9 cellular contexts compared by ENCODE assay signal in the genomic region with DNA sequence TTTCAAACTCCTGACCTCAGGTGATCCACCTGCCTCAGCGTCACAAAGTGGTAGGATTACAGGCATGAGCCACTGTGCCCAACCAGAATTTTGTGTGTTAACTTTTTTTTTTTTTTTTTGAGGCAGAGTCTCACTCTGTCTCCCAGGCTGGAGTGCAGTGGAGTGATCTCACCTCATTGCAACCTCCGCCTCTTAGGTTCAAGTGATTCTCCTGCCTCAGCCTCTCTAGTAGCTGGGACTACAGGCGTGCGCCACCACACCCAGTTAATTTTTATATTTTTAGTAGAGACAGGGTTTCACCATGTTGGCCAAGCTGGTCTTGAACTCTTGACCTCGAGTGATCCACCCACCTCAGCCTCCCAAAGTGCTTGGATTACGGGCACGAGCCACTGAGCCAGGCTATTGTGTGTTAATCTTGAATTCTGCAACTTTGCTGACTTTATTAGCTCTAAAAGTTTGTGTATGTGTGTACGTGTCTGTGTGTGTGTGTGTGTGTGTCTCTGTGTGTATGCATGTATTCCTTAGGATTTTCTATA. TPM values are rescaled to one million over a fixed set of nuclear protein-coding genes. Genes with fewer than 3 reads are reported as not detected.
DNase-seq lines count a peak whose midpoint lies in the region; ATAC-seq, FAIRE-seq and TF ChIP-seq lines count a peak whose summit lies in the region.
"Not testable (repeated sequence)": the region's sequence is repeated elsewhere in the genome, so short reads cannot be mapped to it uniquely, and the experiment has no call there.
"Had no signal": no experiment of that assay in that cellular context is flagged by ENCODE, and none has a peak within 500 bp of the region (broad histone marks: within the 10 kb centered on the region; RNA-seq: fewer than 3 reads in every experiment).

No MANE protein-coding gene starts in this region.

- peak overlapping the region; percentile 77 for H3K4me3 Mint-ChIP-seq in Caco-2 (ENCODE audit: unreplicated experiment)

- peak overlapping the region; percentile 94 for H3K27ac Mint-ChIP-seq in Caco-2 (ENCODE audit: unreplicated experiment)

- H3K4me3 ChIP-seq in Caco-2 (ENCODE audit: low read depth, low read length) (peak overlapping the region; percentile 6), mucosa of rectum (ENCODE audit: low read length in 2 of 2) (peak overlapping the region; percentile 23 to 49), pancreas (peak overlapping the region in 1 of 4 donors; percentile 11)
- H3K4me3 ChIP-seq in K562; liver (ENCODE audit: low read depth in 1 of 3, low read length in 3 of 3); spleen: not testable (repeated sequence)

- POLR2A ChIA-PET in Caco-2 (lab: Charles Lee) = interaction anchor here (0.6 kb wide), 1 partner anchor 376 kb away, joined by 3 read pairs; no protein-coding TSS in a partner anchor
- POLR2A ChIA-PET in K562 (lab: Yijun Ruan, JAX) = interaction anchor here (1.2 to 3.0 kb wide), 4 partner anchors 9 to 23 kb away, joined by 4 to 16 read pairs (median 6); no protein-coding TSS in a partner anchor

- not testable (repeated sequence) for H3K79me2 ChIP-seq in K562 (ENCODE audit: control insufficient read depth, insufficient read depth, low read length)

- H3K27me3 Mint-ChIP-seq in Caco-2 (ENCODE audit: insufficient read depth, unreplicated experiment) = not testable (repeated sequence)

- in situ Hi-C loops in K562 (cut with MboI) = not testable (repeated sequence)

- DNase-seq in Caco-2; K562 (ENCODE audit: extremely low read depth in 1 of 4, low spot score in 3 of 4): not testable (repeated sequence)
- DNase-seq in Right ventricle myocardium inferior (ENCODE audit: missing footprints) = peak; percentile 22
- DNase-seq in pancreas = peak in 2 of 6 donors; percentile 15 to 22
- peak; percentile 24 for DNase-seq in spleen

- FAIRE-seq in K562 (lab: Jason Lieb, UNC); pancreas (lab: Jason Lieb, UNC): not testable (repeated sequence)

- H3K36me3 Mint-ChIP-seq in Caco-2 (ENCODE audit: insufficient read depth, unreplicated experiment) = peaks cover 68% of the 10 kb centered on the region

- H3K9me3 ChIP-seq in Caco-2; K562 (replicated peaks; ENCODE audit: control insufficient read depth, insufficient read depth, low read depth, low read length); liver (ENCODE audit: control insufficient read depth in 4 of 4, low read length in 3 of 4); mucosa of rectum (ENCODE audit: control insufficient read depth in 2 of 2, low read length in 2 of 2); pancreas; spleen: not testable (repeated sequence)

- H4K20me1 ChIP-seq in K562 (replicated peaks; ENCODE audit: control insufficient read depth, insufficient read depth, low read length) = not testable (repeated sequence)

- not testable (repeated sequence) for TF ChIP-seq CTCF in Caco-2 (IDR thresholded peaks at IDR 0.05; ENCODE audit: insufficient read depth in 1 of 2, low read depth in 1 of 2, low read length in 1 of 2, severe bottlenecking in 1 of 2, unreplicated experiment in 1 of 2); K562 (IDR thresholded peaks at IDR 0.05 in 2 of 3, conservative IDR thresholded peaks at IDR 0.05 in 1 of 3; ENCODE audit: insufficient read depth in 2 of 3, low read depth in 1 of 3, low read length in 3 of 3); liver (IDR thresholded peaks at IDR 0.05; ENCODE audit: low read depth, low read length, missing input control); pancreas (IDR thresholded peaks at IDR 0.05); spleen (IDR thresholded peaks at IDR 0.05 in 8 of 11, conservative IDR thresholded peaks at IDR 0.05 in 3 of 11)

- CTCF ChIA-PET in Caco-2 (lab: Charles Lee) = interaction anchor here (1.1 kb wide), 1 partner anchor 38 kb away, joined by 4 read pairs; no protein-coding TSS in a partner anchor
- CTCF ChIA-PET in K562 (lab: Yijun Ruan, JAX; ENCODE audit: low intra/inter-chr PET ratio) = not testable (repeated sequence)

- BruUV-seq in Caco-2 (replicated peaks; lab: Mats Ljungman, UMichigan); K562 (replicated peaks; lab: Mats Ljungman, UMichigan): not testable (repeated sequence)

- not testable (repeated sequence) for H3K9ac ChIP-seq in K562 (ENCODE audit: insufficient read depth in 1 of 2, low read depth in 2 of 2, low read length in 2 of 2)
- H3K9ac ChIP-seq in liver (ENCODE audit: low read depth in 1 of 2, low read length in 2 of 2) = peak overlapping the region in 1 of 2 donors; percentile 22
- peak overlapping the region in 1 of 2 donors; percentile 44 for H3K9ac ChIP-seq in mucosa of rectum (ENCODE audit: low read depth in 1 of 2, low read length in 2 of 2)

- peaks cover 46% of the 10 kb centered on the region for H3K4me1 Mint-ChIP-seq in Caco-2 (ENCODE audit: low read depth, unreplicated experiment)

- not testable (repeated sequence) for H3K4me2 ChIP-seq in K562 (ENCODE audit: insufficient read depth, low read length)

- intact Hi-C loops in Caco-2 (cut with micrococcal nuclease; ENCODE audit: unreplicated experiment) = loop anchor here (2.0 to 5.0 kb wide), 2 partner anchors 20 to 298 kb away; a partner anchor contains a TSS
- intact Hi-C loops in K562 (cut with micrococcal nuclease); Right ventricle myocardium inferior (cut with DNase I); pancreas (cut with DNase I); spleen (cut with DNase I; ENCODE audit: low total_unique reads): not testable (repeated sequence)

- peak overlapping the region; percentile 87; the same call in 1 of the 2 replicates for H2AFZ ChIP-seq in K562 (ENCODE audit: low read depth, low read length)

- WGBS in K562 (ENCODE audit: insufficient coverage, low coverage, missing lambda C conversion rate) = 69% methylated on average over 8 of the region's 8 CpGs
- WGBS in liver = 38% methylated on average over 8 of the region's 8 CpGs
- 46 to 48% methylated on average over 8 of the region's 8 CpGs for WGBS in pancreas, 2 donors
- 78 to 91% (median 89%) methylated on average over 8 of the region's 8 CpGs for WGBS in spleen, 5 donors

- TF ChIP-seq POLR2A in K562 (conservative IDR thresholded peaks at IDR 0.05); spleen (IDR thresholded peaks at IDR 0.05): not testable (repeated sequence)

- not testable (repeated sequence) for TF ChIP-seq EP300 in K562 (IDR thresholded peaks at IDR 0.05; ENCODE audit: low read length)

- not testable (repeated sequence) for ATAC-seq in K562, Right ventricle myocardium inferior
- ATAC-seq in pancreas = peak in 2 of 4 donors; percentile 0 to 1

- peaks cover 57% of the 10 kb centered on the region for H3K4me1 ChIP-seq in Caco-2
- peaks cover 16 to 29% of the 10 kb centered on the region in 2 experiments for H3K4me1 ChIP-seq in K562 (replicated peaks in 1 of 2; ENCODE audit: control insufficient read depth in 2 of 2, insufficient read depth in 2 of 2, low read length in 2 of 2)
- peaks cover 10 to 51% (median 43%) of the 10 kb centered on the region in 4 donors for H3K4me1 ChIP-seq in liver (ENCODE audit: control insufficient read depth in 4 of 4, insufficient read depth in 4 of 4, low read length in 3 of 4)
- H3K4me1 ChIP-seq in mucosa of rectum (ENCODE audit: control insufficient read depth in 2 of 2, insufficient read depth in 2 of 2, low read length in 2 of 2) = peaks cover 21 to 46% of the 10 kb centered on the region in 2 donors
- H3K4me1 ChIP-seq in pancreas = peaks cover 8 to 39% (median 24%) of the 10 kb centered on the region in 3 donors
- peaks cover 15 to 34% (median 23%) of the 10 kb centered on the region in 6 donors for H3K4me1 ChIP-seq in spleen

- not testable (repeated sequence) for H3K27me3 ChIP-seq in Caco-2 (replicated peaks; ENCODE audit: control insufficient read depth, insufficient read depth, low read length); K562 (ENCODE audit: control insufficient read depth in 2 of 2, insufficient read depth in 2 of 2, low read length in 2 of 2); liver (ENCODE audit: control insufficient read depth in 4 of 4, insufficient read depth in 4 of 4, low read length in 3 of 4); mucosa of rectum (ENCODE audit: control insufficient read depth in 2 of 2, insufficient read depth in 2 of 2, low read length in 2 of 2); pancreas; spleen (replicated peaks in 1 of 7)

- not testable (repeated sequence) for H3K27ac ChIP-seq in K562 (ENCODE audit: extremely low read depth, low read depth, low read length); spleen
- H3K27ac ChIP-seq in liver (ENCODE audit: low read depth in 1 of 2, low read length in 2 of 2) = peak overlapping the region; percentile 59 to 68
- peak overlapping the region; percentile 74 to 94 for H3K27ac ChIP-seq in mucosa of rectum (ENCODE audit: low read depth in 2 of 2, low read length in 2 of 2)
- H3K27ac ChIP-seq in pancreas = peak overlapping the region; percentile 28 to 93 (median 84)

- not testable (repeated sequence) for TF ChIP-seq RAD21 in K562 (CRISPR knock-in tag; conservative IDR thresholded peaks at IDR 0.05 in 1 of 2, IDR thresholded peaks at IDR 0.05 in 1 of 2); liver (IDR thresholded peaks at IDR 0.05)

- H3K9me3 Mint-ChIP-seq in Caco-2 (ENCODE audit: unreplicated experiment) = not testable (repeated sequence)

- H3K36me3 ChIP-seq in Caco-2 (ENCODE audit: control insufficient read depth, insufficient read depth, low read length); K562 (ENCODE audit: control insufficient read depth, insufficient read depth, low read length); liver (ENCODE audit: control insufficient read depth in 4 of 4, insufficient read depth in 3 of 4, low read depth in 1 of 4, low read length in 3 of 4); mucosa of rectum (ENCODE audit: control insufficient read depth in 2 of 2, insufficient read depth in 2 of 2, low read length in 2 of 2); pancreas; spleen: not testable (repeated sequence)

- H3K9me1 ChIP-seq in K562 (ENCODE audit: control insufficient read depth, insufficient read depth, low read length) = not testable (repeated sequence)

RNA-seq across cellular contexts. Expression of a gene that starts 3.2 kb away (rescaled TPM):
- total RNA-seq in Caco-2 (2022) = 23.0 and 23.8 TPM in 2 replicates
- 2.6 and 5.4 TPM in 2 replicates for total RNA-seq in K562 (2011; cell fraction: chromatin; rRNA removed; ENCODE audit: low replicate concordance)
- total RNA-seq in K562 (2011; cell fraction: nucleolus; rRNA removed) = 9.3 and 11.3 TPM in 2 replicates
- total RNA-seq in K562 (2011; cell fraction: nucleoplasm; rRNA removed) = 6.2 and 6.6 TPM in 2 replicates
- 9.5 and 11.7 TPM in 2 replicates for total RNA-seq in K562 (2014; rRNA removed)
- total RNA-seq in K562 (2014; rRNA removed; fragmentation: Illumina TruSeq; extraction: Trizol) = 3.7 TPM in 2 replicates
- 6.6 and 7.4 TPM in 2 replicates for total RNA-seq in K562 (2015; rRNA removed; fragmentation: Illumina TruSeq; extraction: Trizol)
- 8.6 and 8.7 TPM in 2 replicates for total RNA-seq in K562 (2021)
- polyA plus RNA-seq in K562 (2011; rRNA removed) = 3.4 and 4.6 TPM in 2 replicates
- 4.2 and 7.4 TPM in 2 replicates for polyA plus RNA-seq in K562 (2011; cell fraction: cytosol; rRNA removed)
- polyA plus RNA-seq in K562 (2011; cell fraction: nucleus; rRNA removed) = 3.3 and 3.4 TPM in 2 replicates
- polyA plus RNA-seq in K562 (2012) = 11.4 and 15.9 TPM in 2 replicates
- polyA plus RNA-seq in K562 (2014; fragmentation: Illumina TruSeq; extraction: Trizol) = 3.8 and 5.6 TPM in 2 replicates
- polyA plus RNA-seq in K562 (2014; fragmentation: Nextera tagmentation; extraction: Ambion mirVana) = 1 to 10 TPM in 1 of 2 experiments, under 1 TPM in 1; 0.86 to 1.2 TPM
- polyA plus RNA-seq in K562 (2014; rRNA removed) = 5.7 and 6.8 TPM in 2 replicates
- polyA minus RNA-seq in K562 (2011; rRNA and poly(A)+ RNA removed) = 2.1 and 3.4 TPM in 2 replicates
- polyA minus RNA-seq in K562 (2011; cell fraction: cytosol; rRNA and poly(A)+ RNA removed) = 3.1 and 4.9 TPM in 2 replicates
- polyA minus RNA-seq in K562 (2011; cell fraction: nucleus; rRNA and poly(A)+ RNA removed) = 1.5 and 2.1 TPM in 2 replicates
- 49.0 TPM for total RNA-seq in Right ventricle myocardium inferior
- 10 to 100 TPM; 17.2 to 20.8 TPM for total RNA-seq in liver
- 10 to 100 TPM; 12.0 to 18.1 TPM for polyA plus RNA-seq in liver
- total RNA-seq in pancreas = 10 to 100 TPM in 5 of 6 donors, 1 to 10 TPM in 1; 9.5 to 13.3 (median 12.0) TPM
- 10 to 100 TPM in 1 of 2 donors, 1 to 10 TPM in 1; 9.2 to 21.8 TPM for polyA plus RNA-seq in pancreas
- 10 to 100 TPM in 5 of 7 donors, 1 to 10 TPM in 2; 6.3 to 23.4 (median 13.9) TPM for total RNA-seq in spleen
- 1 to 10 TPM; 4.3 to 8.9 (median 8.7) TPM for polyA plus RNA-seq in spleen

RNA-seq across cellular contexts. Expression of a gene that starts 5.7 kb away (rescaled TPM):
- total RNA-seq in Caco-2 (2022) (58.1 and 58.2 TPM in 2 replicates), K562 (2014; rRNA removed) (76.9 and 78.8 TPM in 2 replicates), K562 (2014; rRNA removed; fragmentation: Illumina TruSeq; extraction: Trizol) (23.2 and 31.8 TPM in 2 replicates), K562 (2015; rRNA removed; fragmentation: Illumina TruSeq; extraction: Trizol) (59.9 and 65.3 TPM in 2 replicates), K562 (2021) (47.4 and 47.6 TPM in 2 replicates), Right ventricle myocardium inferior (14.6 TPM), liver (10 to 100 TPM; 12.0 to 20.0 TPM), pancreas (10 to 100 TPM; 14.3 to 22.0 (median 19.7) TPM), spleen (10 to 100 TPM; 32.3 to 52.5 (median 37.2) TPM)
- total RNA-seq in K562 (2011; cell fraction: chromatin; rRNA removed; ENCODE audit: low replicate concordance) = 15.8 and 32.2 TPM in 2 replicates
- total RNA-seq in K562 (2011; cell fraction: nucleolus; rRNA removed) = 24.8 and 25.1 TPM in 2 replicates
- 14.6 and 20.0 TPM in 2 replicates for total RNA-seq in K562 (2011; cell fraction: nucleoplasm; rRNA removed)
- polyA plus RNA-seq in K562 (2011; rRNA removed) (29.3 and 33.4 TPM in 2 replicates), K562 (2014; fragmentation: Illumina TruSeq; extraction: Trizol) (33.3 and 44.6 TPM in 2 replicates), K562 (2014; fragmentation: Nextera tagmentation; extraction: Ambion mirVana) (1 to 10 TPM; 2.2 to 4.5 TPM), K562 (2014; rRNA removed) (65.5 and 67.8 TPM in 2 replicates), liver (10 to 100 TPM; 20.6 to 24.0 TPM), pancreas (10 to 100 TPM; 46.9 to 65.0 TPM), spleen (10 to 100 TPM; 61.6 to 90.6 (median 83.0) TPM)
- polyA plus RNA-seq in K562 (2011; cell fraction: cytosol; rRNA removed) = 31.7 and 54.1 TPM in 2 replicates
- 33.9 and 46.0 TPM in 2 replicates for polyA plus RNA-seq in K562 (2011; cell fraction: nucleus; rRNA removed)
- polyA plus RNA-seq in K562 (2012) = 41.0 and 43.8 TPM in 2 replicates
- 10.6 and 12.7 TPM in 2 replicates for polyA minus RNA-seq in K562 (2011; rRNA and poly(A)+ RNA removed)
- 6.5 and 12.8 TPM in 2 replicates for polyA minus RNA-seq in K562 (2011; cell fraction: cytosol; rRNA and poly(A)+ RNA removed)
- 7.0 and 10.6 TPM in 2 replicates for polyA minus RNA-seq in K562 (2011; cell fraction: nucleus; rRNA and poly(A)+ RNA removed)

RNA-seq across cellular contexts. Expression of a gene that starts 14.4 kb away (rescaled TPM):
- total RNA-seq in Caco-2 (2022) (11.7 and 12.7 TPM in 2 replicates), K562 (2014; rRNA removed) (0.73 and 0.90 TPM in 2 replicates), K562 (2014; rRNA removed; fragmentation: Illumina TruSeq; extraction: Trizol) (0.25 TPM in 1 of 2 replicates, not detected in the other), K562 (2015; rRNA removed; fragmentation: Illumina TruSeq; extraction: Trizol) (0.34 and 0.47 TPM in 2 replicates), K562 (2021) (0.40 and 1.2 TPM in 2 replicates), Right ventricle myocardium inferior (1.6 TPM), liver (1 to 10 TPM in 1 of 2 donors, under 1 TPM in 1; 0.50 to 1.1 TPM), pancreas (1 to 10 TPM; 2.7 to 5.0 (median 4.1) TPM), spleen (10 to 100 TPM in 1 of 7 donors, 1 to 10 TPM in 6; 5.7 to 10.9 (median 8.9) TPM)
- 0.74 and 1.8 TPM in 2 replicates for total RNA-seq in K562 (2011; cell fraction: chromatin; rRNA removed; ENCODE audit: low replicate concordance)
- total RNA-seq in K562 (2011; cell fraction: nucleolus; rRNA removed) = 0.79 and 1.2 TPM in 2 replicates
- total RNA-seq in K562 (2011; cell fraction: nucleoplasm; rRNA removed) = 1.1 and 1.2 TPM in 2 replicates
- polyA plus RNA-seq in K562 (2011; rRNA removed) (0.20 and 0.35 TPM in 2 replicates), K562 (2014; fragmentation: Illumina TruSeq; extraction: Trizol) (0.36 and 0.43 TPM in 2 replicates), K562 (2014; fragmentation: Nextera tagmentation; extraction: Ambion mirVana) (under 1 TPM in 1 of 2 experiments, not detected in 1; 0.01 TPM), K562 (2014; rRNA removed) (0.26 and 0.48 TPM in 2 replicates), liver (under 1 TPM; 0.11 to 0.55 TPM), pancreas (10 to 100 TPM in 1 of 2 donors, 1 to 10 TPM in 1; 9.2 to 15.7 TPM), spleen (1 to 10 TPM; 2.3 to 7.8 (median 7.0) TPM)
- 0.21 and 1.2 TPM in 2 replicates for polyA plus RNA-seq in K562 (2011; cell fraction: cytosol; rRNA removed)
- polyA plus RNA-seq in K562 (2011; cell fraction: nucleus; rRNA removed) = 2.0 and 3.7 TPM in 2 replicates
- polyA plus RNA-seq in K562 (2012) = 0.76 and 1.3 TPM in 2 replicates
- 0.15 TPM in 1 of 2 replicates, not detected in the other for polyA minus RNA-seq in K562 (2011; rRNA and poly(A)+ RNA removed)
- polyA minus RNA-seq in K562 (2011; cell fraction: cytosol; rRNA and poly(A)+ RNA removed) = 0.29 and 1.3 TPM in 2 replicates
- 0.67 and 1.2 TPM in 2 replicates for polyA minus RNA-seq in K562 (2011; cell fraction: nucleus; rRNA and poly(A)+ RNA removed)

RNA-seq across cellular contexts. Expression of a gene that starts 20.9 kb away (rescaled TPM):
- total RNA-seq in Caco-2 (2022) = 30.3 and 32.0 TPM in 2 replicates
- 80.0 and 218 TPM in 2 replicates for total RNA-seq in K562 (2011; cell fraction: chromatin; rRNA removed; ENCODE audit: low replicate concordance)
- total RNA-seq in K562 (2011; cell fraction: nucleolus; rRNA removed) = 123 and 132 TPM in 2 replicates
- 120 and 128 TPM in 2 replicates for total RNA-seq in K562 (2011; cell fraction: nucleoplasm; rRNA removed)
- 13.3 and 22.5 TPM in 2 replicates for total RNA-seq in K562 (2014; rRNA removed)
- 6.2 and 8.8 TPM in 2 replicates for total RNA-seq in K562 (2014; rRNA removed; fragmentation: Illumina TruSeq; extraction: Trizol)
- 14.2 and 16.1 TPM in 2 replicates for total RNA-seq in K562 (2015; rRNA removed; fragmentation: Illumina TruSeq; extraction: Trizol)
- 48.6 and 50.5 TPM in 2 replicates for total RNA-seq in K562 (2021)
- 22.0 and 35.8 TPM in 2 replicates for polyA plus RNA-seq in K562 (2011; rRNA removed)
- polyA plus RNA-seq in K562 (2011; cell fraction: cytosol; rRNA removed) = 24.0 and 39.3 TPM in 2 replicates
- polyA plus RNA-seq in K562 (2011; cell fraction: nucleus; rRNA removed) = 152 and 232 TPM in 2 replicates
- polyA plus RNA-seq in K562 (2012) = 32.6 and 39.1 TPM in 2 replicates
- 43.1 and 47.4 TPM in 2 replicates for polyA plus RNA-seq in K562 (2014; fragmentation: Illumina TruSeq; extraction: Trizol)
- polyA plus RNA-seq in K562 (2014; fragmentation: Nextera tagmentation; extraction: Ambion mirVana) = 1 to 10 TPM; 2.4 to 2.5 TPM
- polyA plus RNA-seq in K562 (2014; rRNA removed) = 39.3 and 48.7 TPM in 2 replicates
- 7.0 and 7.7 TPM in 2 replicates for polyA minus RNA-seq in K562 (2011; rRNA and poly(A)+ RNA removed)
- 19.7 and 20.7 TPM in 2 replicates for polyA minus RNA-seq in K562 (2011; cell fraction: cytosol; rRNA and poly(A)+ RNA removed)
- polyA minus RNA-seq in K562 (2011; cell fraction: nucleus; rRNA and poly(A)+ RNA removed) = 19.7 and 19.9 TPM in 2 replicates
- total RNA-seq in Right ventricle myocardium inferior = 16.8 TPM
- total RNA-seq in liver = 1 to 10 TPM; 1.5 to 3.3 TPM
- polyA plus RNA-seq in liver = 1 to 10 TPM; 1.2 to 1.6 TPM
- total RNA-seq in pancreas = 1 to 10 TPM; 2.9 to 6.0 (median 4.3) TPM
- 10 to 100 TPM; 19.9 to 21.7 TPM for polyA plus RNA-seq in pancreas
- total RNA-seq in spleen = 1 to 10 TPM; 1.9 to 5.0 (median 4.0) TPM
- 1 to 10 TPM; 4.8 to 8.4 (median 7.4) TPM for polyA plus RNA-seq in spleen
- total RNA-seq: GM23248 had no signal
- polyA plus RNA-seq: GM23248 had no signal

RNA-seq across cellular contexts. Expression of a gene that starts 33.8 kb away (rescaled TPM):
- 0.27 TPM in 1 of 2 replicates, not detected in the other for total RNA-seq in Caco-2 (2022)
- total RNA-seq in K562 (2011; cell fraction: chromatin; rRNA removed; ENCODE audit: low replicate concordance) = not detected in 2 replicates
- not detected in 2 replicates for total RNA-seq in K562 (2011; cell fraction: nucleolus; rRNA removed)
- not detected in 2 replicates for total RNA-seq in K562 (2011; cell fraction: nucleoplasm; rRNA removed)
- not detected in 2 replicates for total RNA-seq in K562 (2014; rRNA removed)
- not detected in 2 replicates for total RNA-seq in K562 (2014; rRNA removed; fragmentation: Illumina TruSeq; extraction: Trizol)
- total RNA-seq in K562 (2015; rRNA removed; fragmentation: Illumina TruSeq; extraction: Trizol) = not detected in 2 replicates
- total RNA-seq in K562 (2021) = 0.09 and 0.20 TPM in 2 replicates
- not detected in 2 replicates for polyA plus RNA-seq in K562 (2011; rRNA removed)
- polyA plus RNA-seq in K562 (2011; cell fraction: cytosol; rRNA removed) = not detected in 2 replicates
- not detected in 2 replicates for polyA plus RNA-seq in K562 (2011; cell fraction: nucleus; rRNA removed)
- polyA plus RNA-seq in K562 (2012) = 0.04 TPM in 1 of 2 replicates, not detected in the other
- not detected in 2 replicates for polyA plus RNA-seq in K562 (2014; fragmentation: Illumina TruSeq; extraction: Trizol)
- not detected for polyA plus RNA-seq in K562 (2014; fragmentation: Nextera tagmentation; extraction: Ambion mirVana)
- polyA plus RNA-seq in K562 (2014; rRNA removed) = not detected in 2 replicates
- not detected in 2 replicates for polyA minus RNA-seq in K562 (2011; rRNA and poly(A)+ RNA removed)
- not detected in 2 replicates for polyA minus RNA-seq in K562 (2011; cell fraction: cytosol; rRNA and poly(A)+ RNA removed)
- polyA minus RNA-seq in K562 (2011; cell fraction: nucleus; rRNA and poly(A)+ RNA removed) = not detected in 2 replicates
- total RNA-seq in Right ventricle myocardium inferior = 26.7 TPM
- 1 to 10 TPM; 1.0 to 3.0 TPM for total RNA-seq in liver
- 1 to 10 TPM in 1 of 2 donors, under 1 TPM in 1; 0.64 to 1.5 TPM for polyA plus RNA-seq in liver
- total RNA-seq in pancreas = 10 to 100 TPM in 3 of 6 donors, 1 to 10 TPM in 3; 1.2 to 17.7 (median 7.5) TPM
- 1 to 10 TPM; 2.5 to 4.0 TPM for polyA plus RNA-seq in pancreas
- 10 to 100 TPM in 2 of 7 donors, 1 to 10 TPM in 5; 4.7 to 15.7 (median 6.5) TPM for total RNA-seq in spleen
- polyA plus RNA-seq in spleen = 1 to 10 TPM; 1.7 to 2.7 (median 2.0) TPM
- total RNA-seq: H4 had no signal
